Comparison of ENCODE assay signal across 8 cellular contexts in genomic region chr2:120535081-120535480, GRCh38.
"Had no signal": no experiment of that assay in that cellular context is flagged by ENCODE, and none has a peak within 500 bp of the region (broad histone marks: within the 10 kb centered on the region; RNA-seq: fewer than 3 reads in every experiment).

No MANE protein-coding gene starts in this region.

- H3K4me3 ChIP-seq: GM12878 had no signal

- ATAC-seq: GM12878 had no signal

- DNase-seq: GDM1, GF-D8 had no signal

- FAIRE-seq: G401.6, GM12878, GM12891, GM12892, GM18507, GM19239 had no signal
